ENCODE assay signal across 8 cellular contexts in the genomic region with DNA sequence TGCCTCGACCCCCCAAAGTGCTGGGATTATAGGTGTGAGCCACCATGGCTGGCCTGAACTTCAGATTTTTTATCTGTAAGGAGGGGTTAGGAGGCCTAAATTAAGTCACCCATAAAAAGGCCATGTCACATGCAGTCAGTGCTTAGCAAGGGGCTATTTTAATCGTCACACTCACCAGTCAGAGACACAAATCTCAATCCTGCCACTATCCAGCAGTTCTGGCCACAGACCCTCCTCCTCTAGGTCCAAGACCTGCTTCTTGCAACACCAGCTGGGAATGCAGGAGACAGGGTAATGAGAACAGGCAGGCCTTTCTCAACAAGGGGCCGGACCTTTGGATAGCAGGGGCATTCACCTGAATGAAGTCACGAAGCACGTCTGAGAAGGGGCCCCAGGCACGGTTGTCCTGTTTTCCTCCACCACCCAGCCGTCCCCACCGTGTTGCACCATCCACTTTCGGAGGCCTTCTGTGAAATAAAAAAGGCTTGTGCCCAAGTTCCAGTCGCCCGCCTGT.
DNase-seq lines count a peak whose midpoint lies in the region; ATAC-seq and TF ChIP-seq lines count a peak whose summit lies in the region.

No MANE protein-coding gene starts in this region.

- no peaks in the 10 kb centered on the region for H3K36me3 ChIP-seq in SK-N-MC (ENCODE audit: insufficient read depth, low read length)

- peak overlapping the region; percentile 76 for H3K4me3 ChIP-seq in SK-N-MC
- H3K4me3 ChIP-seq in foreskin fibroblast (ENCODE audit: low read depth in 1 of 2, low read length in 2 of 2) = peak overlapping the region; percentile 56 to 63
- H3K4me3 ChIP-seq in retinal pigment epithelial cell (ENCODE audit: low read length) = peak overlapping the region; percentile 64

- DNase-seq in GM13977 (ENCODE audit: low spot score) (peak; percentile 36), SK-N-MC (ENCODE audit: low read depth, low spot score) (no peak), foreskin fibroblast (no peak), retinal pigment epithelial cell (ENCODE audit: low read depth) (no peak), hippocampal formation (lab: John Stamatoyannopoulos, UW) (no peak), NAMALWA (ENCODE audit: low spot score) (no peak)

- no peak overlapping the region for H3K27ac ChIP-seq in SK-N-MC

- H3K9me3 ChIP-seq in SK-N-MC (ENCODE audit: low read depth, low read length) = no peaks in the 10 kb centered on the region

- no peak for ATAC-seq in GM21447 (IDR thresholded peaks at IDR 0.05; ENCODE audit: unreplicated experiment)
- no peak for ATAC-seq in GM18520 (IDR thresholded peaks at IDR 0.05; ENCODE audit: unreplicated experiment)

- TF ChIP-seq CTCF in GM13977 (IDR thresholded peaks at IDR 0.05; ENCODE audit: extremely low read depth, insufficient read depth, missing control alignments) (no peak), foreskin fibroblast (IDR thresholded peaks at IDR 0.05; ENCODE audit: low read depth, low read length) (no peak), retinal pigment epithelial cell (conservative IDR thresholded peaks at IDR 0.05; ENCODE audit: low read depth, low read length) (no peak)

- in situ Hi-C loops in GM13977 (cut with MboI; ENCODE audit: low pct_unique_long_range_greater_than_20kb, low sequenced_read_pairs, unreplicated experiment) = no loop called here

- peak overlapping the region; percentile 61 for H3K9ac ChIP-seq in SK-N-MC (ENCODE audit: insufficient read length)
